Comparison of ENCODE assay signal across 13 cellular contexts in genomic region chr17:5780476-5780875, GRCh38.
DNase-seq lines count a peak whose midpoint lies in the region; ATAC-seq and TF ChIP-seq lines count a peak whose summit lies in the region.
"Had no signal": no experiment of that assay in that cellular context is flagged by ENCODE, and none has a peak within 500 bp of the region (broad histone marks: within the 10 kb centered on the region; RNA-seq: fewer than 3 reads in every experiment).

No MANE protein-coding gene starts in this region.

- H3K4me1 ChIP-seq in aorta (ENCODE audit: control insufficient read depth in 1 of 2, insufficient read depth in 2 of 2, low read length in 2 of 2): no peaks in the 10 kb centered on the region
- H3K4me1 ChIP-seq: colonic mucosa had no signal

- no peaks in the 10 kb centered on the region for H3K27me3 ChIP-seq in aorta (ENCODE audit: control insufficient read depth in 1 of 2, insufficient read depth in 2 of 2, low read length in 1 of 2)
- H3K27me3 ChIP-seq: colonic mucosa had no signal

- in situ Hi-C loops in ACHN (cut with HindIII; ENCODE audit: low pct_ligation_motif_present, low pct_unique_long_range_greater_than_20kb, low sequenced_read_pairs) (no loop called here), astrocyte of the spinal cord (cut with HindIII; ENCODE audit: low sequenced_read_pairs) (no loop called here)

- 77 to 82% methylated on average over 11 of the region's 11 CpGs for WGBS in aorta, 2 donors

- no peak for ATAC-seq in aorta (ENCODE audit: low FRiP score)
- ATAC-seq: SK-N-SH treated with all-trans-retinoic acid at 6 μM for 48 hours had no signal

- no peak overlapping the region for H3K27ac ChIP-seq in aorta (ENCODE audit: low read depth in 1 of 2, low read length in 2 of 2)
- H3K27ac ChIP-seq: colonic mucosa had no signal

- H3K4me3 ChIP-seq in HFF-Myc (replicated peaks; ENCODE audit: low read depth, low read length) (no peak overlapping the region), astrocyte of the spinal cord (ENCODE audit: low read depth, low read length) (no peak overlapping the region), aorta (ENCODE audit: low read length in 2 of 2) (no peak overlapping the region)
- H3K4me3 ChIP-seq: colonic mucosa had no signal

- TF ChIP-seq CTCF in HFF-Myc (IDR thresholded peaks at IDR 0.05; ENCODE audit: low read depth, low read length, missing control alignments) (peak; percentile 5), astrocyte of the spinal cord (IDR thresholded peaks at IDR 0.05; ENCODE audit: low read depth, low read length) (peak; percentile 14)

- DNase-seq in ACHN (peak; percentile 75), HFF-Myc (ENCODE audit: extremely low read depth, low read depth) (peak; percentile 59), astrocyte of the spinal cord (ENCODE audit: low read depth, low spot score) (peak; percentile 79), head of caudate nucleus (peak; percentile 38 to 87 (median 74)), DMS 273 (lab: John Stamatoyannopoulos, UW; ENCODE audit: unreplicated experiment) (no peak), aorta (no peak), NCI-H2227 (lab: John Stamatoyannopoulos, UW; ENCODE audit: unreplicated experiment) (no peak), MV-4-11 (lab: John Stamatoyannopoulos, UW) (no peak)
- DNase-seq: activated CD8-positive, alpha-beta memory T cell treated with anti-CD3 and anti-CD28 coated beads, Interleukin-2, amount 50 U/mL, for 4 hours; colonic mucosa; foreskin melanocyte; NCI-H2171 had no signal

- H3K36me3 ChIP-seq in aorta (ENCODE audit: control insufficient read depth in 1 of 2, insufficient read depth in 2 of 2, low read length in 1 of 2): no peaks in the 10 kb centered on the region
- H3K36me3 ChIP-seq: colonic mucosa had no signal

- intact Hi-C loops in head of caudate nucleus (cut with DNase I) (no loop called here), aorta (cut with DNase I) (no loop called here)

- peaks cover 2% of the 10 kb centered on the region for H3K9me3 ChIP-seq in aorta (ENCODE audit: control insufficient read depth, low read length)
- H3K9me3 ChIP-seq: colonic mucosa had no signal

Comparison
In these comparisons a context has a peak if more than half of its experiments do, and no peak if none do; other contexts are left out.
1. DNase-seq: peak in ACHN (single experiment), HFF-Myc (single experiment), astrocyte of the spinal cord (single experiment) and head of caudate nucleus (42 of 42); none in DMS 273 (single experiment), aorta (0 of 2), NCI-H2227 (single experiment) and MV-4-11 (single experiment).